7 cellular contexts compared by ENCODE assay signal in genomic region chr12:56160894-56161667, GRCh38. TPM values are rescaled to one million over a fixed set of nuclear protein-coding genes. Genes with fewer than 3 reads are reported as not detected.
DNase-seq lines count a peak whose midpoint lies in the region; ATAC-seq and TF ChIP-seq lines count a peak whose summit lies in the region.

No MANE protein-coding gene starts in this region.

- no peaks in the 10 kb centered on the region for H3K9me3 Mint-ChIP-seq in activated T-helper 1 cell treated with anti-CD3 and anti-CD28 coated beads, Interleukin-12 subunit alpha, Interleukin-12 subunit beta, Interleukin-2, Interleukin-4 antibody, amounts not matched to agents 30 ng/mL and 10 ng/mL and 1 ng/mL, durations not matched to agents 14 hours and 24 hours and 36 hours
- no peaks in the 10 kb centered on the region for H3K9me3 Mint-ChIP-seq in stimulated activated memory B cell treated with anti-CD40 and anti-IgM and Interleukin-4, amounts not matched to agents 10 μg/mL and 1 μg/mL and 100 μg/mL, for 72 hours

- DNase-seq in activated T-helper 1 cell treated with anti-CD3 and anti-CD28 coated beads, Interleukin-12 subunit alpha, Interleukin-12 subunit beta, Interleukin-2, Interleukin-4 antibody, amounts not matched to agents 30 ng/mL and 10 ng/mL and 1 ng/mL, durations not matched to agents 14 hours and 24 hours and 36 hours (ENCODE audit: low spot score) = no peak
- no peak for DNase-seq in SW480 (ENCODE audit: low spot score)
- no peak for DNase-seq in ACHN

- no peaks in the 10 kb centered on the region for H3K27me3 ChIP-seq in iPS-15b (ENCODE audit: control insufficient read depth, insufficient read depth, low read length)

- ATAC-seq in stimulated activated memory B cell treated with anti-CD40 and anti-IgM and Interleukin-4, amounts not matched to agents 10 μg/mL and 1 μg/mL and 100 μg/mL, for 72 hours = no peak
- no peak for ATAC-seq in HG02678 (IDR thresholded peaks at IDR 0.05; ENCODE audit: unreplicated experiment)

- peaks cover 62% of the 10 kb centered on the region for H3K36me3 Mint-ChIP-seq in activated T-helper 1 cell treated with anti-CD3 and anti-CD28 coated beads, Interleukin-12 subunit alpha, Interleukin-12 subunit beta, Interleukin-2, Interleukin-4 antibody, amounts not matched to agents 30 ng/mL and 10 ng/mL and 1 ng/mL, durations not matched to agents 14 hours and 24 hours and 36 hours (ENCODE audit: low read depth)
- peaks cover 71% of the 10 kb centered on the region for H3K36me3 Mint-ChIP-seq in stimulated activated memory B cell treated with anti-CD40 and anti-IgM and Interleukin-4, amounts not matched to agents 10 μg/mL and 1 μg/mL and 100 μg/mL, for 72 hours

- H3K9me3 ChIP-seq in HEK293 (ENCODE audit: control insufficient read depth, insufficient read depth, low read depth, low read length) (no peaks in the 10 kb centered on the region), iPS-15b (ENCODE audit: control insufficient read depth, insufficient read depth, low read length) (no peaks in the 10 kb centered on the region)

- H3K27me3 Mint-ChIP-seq in activated T-helper 1 cell treated with anti-CD3 and anti-CD28 coated beads, Interleukin-12 subunit alpha, Interleukin-12 subunit beta, Interleukin-2, Interleukin-4 antibody, amounts not matched to agents 30 ng/mL and 10 ng/mL and 1 ng/mL, durations not matched to agents 14 hours and 24 hours and 36 hours (ENCODE audit: insufficient read depth) = no peaks in the 10 kb centered on the region
- no peaks in the 10 kb centered on the region for H3K27me3 Mint-ChIP-seq in stimulated activated memory B cell treated with anti-CD40 and anti-IgM and Interleukin-4, amounts not matched to agents 10 μg/mL and 1 μg/mL and 100 μg/mL, for 72 hours

- H3K27ac ChIP-seq in HEK293 (ENCODE audit: extremely low read depth, low read depth, low read length) = peak overlapping the region; percentile 29; the same call in 1 of the 2 replicates

- POLR2A ChIA-PET in HEK293 (lab: Yijun Ruan, JAX) = interaction anchor here (0.6 to 3.7 kb wide), 10 partner anchors 9 to 199 kb away, joined by 3 to 29 read pairs (median 6); partner anchors contain the start of genes ESYT1, MYL6B, PA2G4 and RNF41

- H3K4me1 Mint-ChIP-seq in activated T-helper 1 cell treated with anti-CD3 and anti-CD28 coated beads, Interleukin-12 subunit alpha, Interleukin-12 subunit beta, Interleukin-2, Interleukin-4 antibody, amounts not matched to agents 30 ng/mL and 10 ng/mL and 1 ng/mL, durations not matched to agents 14 hours and 24 hours and 36 hours (ENCODE audit: low read depth) = peaks cover 41% of the 10 kb centered on the region
- H3K4me1 Mint-ChIP-seq in stimulated activated memory B cell treated with anti-CD40 and anti-IgM and Interleukin-4, amounts not matched to agents 10 μg/mL and 1 μg/mL and 100 μg/mL, for 72 hours = peaks cover 44% of the 10 kb centered on the region

- H3K4me3 ChIP-seq in HEK293 (ENCODE audit: low read depth, low read length) (no peak overlapping the region), iPS-15b (ENCODE audit: low read depth, low read length) (no peak overlapping the region)

- intact Hi-C loops in activated T-helper 1 cell treated with anti-CD3 and anti-CD28 coated beads, Interleukin-12 subunit alpha, Interleukin-12 subunit beta, Interleukin-2, Interleukin-4 antibody, amounts not matched to agents 30 ng/mL and 10 ng/mL and 1 ng/mL, durations not matched to agents 14 hours and 24 hours and 36 hours (cut with micrococcal nuclease) = loop anchor here (1.0 kb wide), 1 partner anchor 9 kb away; the partner anchor contains the start of gene MYL6B

- in situ Hi-C loops in ACHN (cut with HindIII; ENCODE audit: low pct_ligation_motif_present, low pct_unique_long_range_greater_than_20kb, low sequenced_read_pairs) = no loop called here

- CTCF ChIA-PET in HEK293 (lab: Yijun Ruan, JAX) = interaction anchor here (0.6 to 2.9 kb wide), 3 partner anchors 28 to 1302 kb away, joined by 3 to 16 read pairs (median 5); partner anchors contain the start of gene SMARCC2

- peaks cover 24 to 70% of the 10 kb centered on the region in 2 experiments for H3K36me3 ChIP-seq in HEK293 (ENCODE audit: control insufficient read depth in 2 of 2, insufficient read depth in 1 of 2, low read length in 2 of 2)
- H3K36me3 ChIP-seq in iPS-15b (ENCODE audit: control insufficient read depth, insufficient read depth, low read length) = peaks cover 56% of the 10 kb centered on the region

- H3K27ac Mint-ChIP-seq in activated T-helper 1 cell treated with anti-CD3 and anti-CD28 coated beads, Interleukin-12 subunit alpha, Interleukin-12 subunit beta, Interleukin-2, Interleukin-4 antibody, amounts not matched to agents 30 ng/mL and 10 ng/mL and 1 ng/mL, durations not matched to agents 14 hours and 24 hours and 36 hours = peak overlapping the region; percentile 86
- H3K27ac Mint-ChIP-seq in stimulated activated memory B cell treated with anti-CD40 and anti-IgM and Interleukin-4, amounts not matched to agents 10 μg/mL and 1 μg/mL and 100 μg/mL, for 72 hours = peak overlapping the region; percentile 93

- H3K4me1 ChIP-seq in HEK293 (ENCODE audit: control insufficient read depth, insufficient read depth, low read length) (peaks cover 3% of the 10 kb centered on the region; the same call in 1 of the 2 replicates), iPS-15b (ENCODE audit: control insufficient read depth, insufficient read depth, low read length) (peaks cover 21% of the 10 kb centered on the region)

- TF ChIP-seq CTCF in HEK293 (tag by site-specific recombination; IDR thresholded peaks at IDR 0.05) = no peak

- H3K9ac ChIP-seq in iPS-15b (ENCODE audit: low read depth, low read length) = peak overlapping the region; percentile 8

- peak overlapping the region; percentile 97 for H3K4me3 Mint-ChIP-seq in activated T-helper 1 cell treated with anti-CD3 and anti-CD28 coated beads, Interleukin-12 subunit alpha, Interleukin-12 subunit beta, Interleukin-2, Interleukin-4 antibody, amounts not matched to agents 30 ng/mL and 10 ng/mL and 1 ng/mL, durations not matched to agents 14 hours and 24 hours and 36 hours
- peak overlapping the region; percentile 95 for H3K4me3 Mint-ChIP-seq in stimulated activated memory B cell treated with anti-CD40 and anti-IgM and Interleukin-4, amounts not matched to agents 10 μg/mL and 1 μg/mL and 100 μg/mL, for 72 hours

TF ChIP-seq in HEK293, 187 proteins besides CTCF, POLR2A, EP300 and RAD21:
- no peak for TF ChIP-seq ZNF140 (tag by site-specific recombination; IDR thresholded peaks at IDR 0.05)
- TF ChIP-seq PRDM1 (tag by site-specific recombination; IDR thresholded peaks at IDR 0.05) = peak; percentile 58; the same call in 1 of the 2 replicates
TF ChIP-seq in HEK293: peak in this region for 1.

RNA-seq across cellular contexts. Expression of gene MYL6, which starts 2.9 kb away (rescaled TPM):
- total RNA-seq in activated T-helper 1 cell treated with anti-CD3 and anti-CD28 coated beads, Interleukin-12 subunit alpha, Interleukin-12 subunit beta, Interleukin-2, Interleukin-4 antibody, amounts not matched to agents 30 ng/mL and 10 ng/mL and 1 ng/mL, durations not matched to agents 14 hours and 24 hours and 36 hours = 786 and 802 TPM in 2 replicates

RNA-seq across cellular contexts. Expression of gene MYL6B, which starts 8.7 kb away (rescaled TPM):
- total RNA-seq in activated T-helper 1 cell treated with anti-CD3 and anti-CD28 coated beads, Interleukin-12 subunit alpha, Interleukin-12 subunit beta, Interleukin-2, Interleukin-4 antibody, amounts not matched to agents 30 ng/mL and 10 ng/mL and 1 ng/mL, durations not matched to agents 14 hours and 24 hours and 36 hours = 58.8 and 67.6 TPM in 2 replicates

RNA-seq across cellular contexts. Expression of gene SMARCC2, which starts 28.2 kb away (rescaled TPM):
- 124 and 132 TPM in 2 replicates for total RNA-seq in activated T-helper 1 cell treated with anti-CD3 and anti-CD28 coated beads, Interleukin-12 subunit alpha, Interleukin-12 subunit beta, Interleukin-2, Interleukin-4 antibody, amounts not matched to agents 30 ng/mL and 10 ng/mL and 1 ng/mL, durations not matched to agents 14 hours and 24 hours and 36 hours

RNA-seq across cellular contexts. Expression of gene ESYT1, which starts 33.0 kb away (rescaled TPM):
- total RNA-seq in activated T-helper 1 cell treated with anti-CD3 and anti-CD28 coated beads, Interleukin-12 subunit alpha, Interleukin-12 subunit beta, Interleukin-2, Interleukin-4 antibody, amounts not matched to agents 30 ng/mL and 10 ng/mL and 1 ng/mL, durations not matched to agents 14 hours and 24 hours and 36 hours = 159 and 161 TPM in 2 replicates

RNA-seq across cellular contexts. Expression of gene ZC3H10, which starts 43.0 kb away (rescaled TPM):
- 13.5 and 13.7 TPM in 2 replicates for total RNA-seq in activated T-helper 1 cell treated with anti-CD3 and anti-CD28 coated beads, Interleukin-12 subunit alpha, Interleukin-12 subunit beta, Interleukin-2, Interleukin-4 antibody, amounts not matched to agents 30 ng/mL and 10 ng/mL and 1 ng/mL, durations not matched to agents 14 hours and 24 hours and 36 hours
